Comparison of ENCODE assay signal across 1 cellular context in genomic region chrX:123976671-123977316, GRCh38.
TF ChIP-seq lines count a peak whose summit lies in the region.

No MANE protein-coding gene starts in this region.

TF ChIP-seq in GM12878, 131 proteins besides CTCF, POLR2A, EP300 and RAD21:
- TF ChIP-seq PAX8 (IDR thresholded peaks at IDR 0.05) = no peak
- no peak for TF ChIP-seq PML (IDR thresholded peaks at IDR 0.05; ENCODE audit: low read length)
- TF ChIP-seq JUNB (IDR thresholded peaks at IDR 0.05) = no peak
- no peak for TF ChIP-seq CBFB (IDR thresholded peaks at IDR 0.05; ENCODE audit: low read depth)
- no peak for TF ChIP-seq MYB (IDR thresholded peaks at IDR 0.05; ENCODE audit: borderline replicate concordance, low read depth, low read length)
- no peak for TF ChIP-seq IKZF1 (conservative IDR thresholded peaks at IDR 0.05)
- no peak for TF ChIP-seq SP1 (IDR thresholded peaks at IDR 0.05; ENCODE audit: low read depth, low read length)
- no peak for TF ChIP-seq NBN (IDR thresholded peaks at IDR 0.05)
- TF ChIP-seq ZNF687 (IDR thresholded peaks at IDR 0.05) = no peak
- TF ChIP-seq USF2 (IDR thresholded peaks at IDR 0.05; ENCODE audit: borderline replicate concordance, low read depth, low read length) = no peak
- no peak for TF ChIP-seq RUNX3 (IDR thresholded peaks at IDR 0.05; ENCODE audit: low read length)
- TF ChIP-seq ZNF622 (IDR thresholded peaks at IDR 0.05) = no peak
- no peak for TF ChIP-seq RB1 (IDR thresholded peaks at IDR 0.05; ENCODE audit: borderline replicate concordance)
TF ChIP-seq in GM12878: peak in this region for 0.
